16 cellular contexts compared by ENCODE assay signal in the genomic region with DNA sequence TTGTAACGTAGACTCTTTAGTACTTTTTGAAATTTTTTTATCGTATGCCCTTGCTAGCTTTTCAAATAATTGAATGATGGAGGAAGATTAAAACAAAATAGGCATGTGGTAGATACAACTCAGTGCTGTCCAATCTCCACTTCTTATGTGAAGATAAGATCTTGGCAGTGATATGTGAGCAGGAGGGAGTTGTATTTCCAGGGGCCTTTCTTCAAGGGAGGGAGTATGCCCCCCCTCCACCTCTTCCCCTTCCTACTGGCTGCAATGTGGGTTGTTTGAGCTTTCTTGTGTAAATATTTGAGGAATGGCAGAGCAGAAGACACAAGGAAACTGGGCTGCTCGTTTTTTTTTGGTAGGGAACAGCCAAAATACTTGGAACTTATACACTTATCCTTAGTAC.
DNase-seq lines count a peak whose midpoint lies in the region; FAIRE-seq and TF ChIP-seq lines count a peak whose summit lies in the region.
"Had no signal": no experiment of that assay in that cellular context is flagged by ENCODE, and none has a peak within 500 bp of the region (broad histone marks: within the 10 kb centered on the region; RNA-seq: fewer than 3 reads in every experiment).

No MANE protein-coding gene starts in this region.

- POLR2A ChIA-PET in MCF 10A (lab: Yijun Ruan, JAX): no interaction called here

- no peaks in the 10 kb centered on the region for H3K36me3 Mint-ChIP-seq in MCF 10A (ENCODE audit: insufficient read depth, unreplicated experiment)
- H3K36me3 Mint-ChIP-seq: CD14-positive monocyte; CD8-positive, alpha-beta memory T cell had no signal

- CTCF ChIA-PET in MCF 10A (lab: Yijun Ruan, JAX): no interaction called here

- DNase-seq in H54 (ENCODE audit: insufficient read length, low spot score) (no peak), M059J (ENCODE audit: low read depth) (peak; percentile 46), SK-N-DZ (ENCODE audit: low spot score) (peak; percentile 27), left kidney (ENCODE audit: low read depth, low spot score) (peak; percentile 25), NCI-H524 (lab: John Stamatoyannopoulos, UW) (no peak), dermis blood vessel endothelial cell (no peak), NCI-H2171 treated with DMSO at 0.1 percent for 48 hours (lab: John Stamatoyannopoulos, UW) (no peak), MCF 10A (ENCODE audit: unreplicated experiment) (no peak)
- DNase-seq: CD8-positive, alpha-beta memory T cell; DMS79; EL; GM23248; H7 had no signal

- H3K4me3 Mint-ChIP-seq in MCF 10A (ENCODE audit: unreplicated experiment): no peak overlapping the region
- H3K4me3 Mint-ChIP-seq: CD14-positive monocyte; CD8-positive, alpha-beta memory T cell had no signal

- BruUV-seq in MCF 10A (replicated peaks; lab: Mats Ljungman, UMichigan): no TSS peak

- TF ChIP-seq CTCF in MCF 10A (IDR thresholded peaks at IDR 0.05; ENCODE audit: unreplicated experiment): no peak

- no peaks in the 10 kb centered on the region for H3K27me3 Mint-ChIP-seq in MCF 10A (ENCODE audit: insufficient read depth, unreplicated experiment)
- H3K27me3 Mint-ChIP-seq: CD8-positive, alpha-beta memory T cell had no signal

- peak; percentile 64 for FAIRE-seq in H54 (lab: Jason Lieb, UNC)
- FAIRE-seq: G401.6, GM12891 had no signal

- intact Hi-C loops in MCF 10A (cut with micrococcal nuclease): no loop called here

- no peaks in the 10 kb centered on the region for H3K9me3 Mint-ChIP-seq in MCF 10A (ENCODE audit: unreplicated experiment)

- H3K4me1 Mint-ChIP-seq in MCF 10A (ENCODE audit: insufficient read depth, unreplicated experiment): peaks cover 13% of the 10 kb centered on the region
- H3K4me1 Mint-ChIP-seq: CD14-positive monocyte; CD8-positive, alpha-beta memory T cell had no signal

- no peak for TF ChIP-seq POLR2A in H54 (IDR thresholded peaks at IDR 0.05; ENCODE audit: low read depth, low read length)

- H3K27ac Mint-ChIP-seq in MCF 10A (ENCODE audit: low read depth, unreplicated experiment): no peak overlapping the region
- H3K27ac Mint-ChIP-seq: CD14-positive monocyte; CD8-positive, alpha-beta memory T cell had no signal

Comparison
In these comparisons a context has a peak if more than half of its experiments do, and no peak if none do; other contexts are left out.
1. DNase-seq: peak in M059J (single experiment), SK-N-DZ (single experiment) and left kidney (single experiment); none in H54 (single experiment), NCI-H524 (0 of 2), dermis blood vessel endothelial cell (single experiment), NCI-H2171 treated with DMSO at 0.1 percent for 48 hours (single experiment) and MCF 10A (single experiment).